8 cellular contexts compared by ENCODE assay signal in genomic region chr4:39043697-39044363, GRCh38. TPM values are rescaled to one million over a fixed set of nuclear protein-coding genes. Genes with fewer than 3 reads are reported as not detected.
DNase-seq lines count a peak whose midpoint lies in the region; ATAC-seq and TF ChIP-seq lines count a peak whose summit lies in the region.

No MANE protein-coding gene starts in this region.

- ATAC-seq in RWPE2 (ENCODE audit: low read depth) = no peak
- no peak for ATAC-seq in GM18498 (IDR thresholded peaks at IDR 0.05; ENCODE audit: unreplicated experiment)
- ATAC-seq in GM19328 (IDR thresholded peaks at IDR 0.05; ENCODE audit: unreplicated experiment) = no peak

- peaks cover 46% of the 10 kb centered on the region for H3K4me1 ChIP-seq in RWPE2 (ENCODE audit: insufficient read depth, poor library complexity, severe bottlenecking)
- H3K4me1 ChIP-seq in muscle layer of colon (ENCODE audit: insufficient read depth, low read length) = peaks cover 27% of the 10 kb centered on the region

- no peaks in the 10 kb centered on the region for H3K27me3 ChIP-seq in RWPE2 (ENCODE audit: insufficient read depth, poor library complexity, severe bottlenecking)
- H3K27me3 ChIP-seq in muscle layer of colon (ENCODE audit: control insufficient read depth in 1 of 2, insufficient read depth in 2 of 2, low read length in 2 of 2) = no peaks in the 10 kb centered on the region

- H3K27ac ChIP-seq in RWPE2 (ENCODE audit: poor library complexity, severe bottlenecking) (peak overlapping the region; percentile 95), muscle layer of colon (ENCODE audit: low read depth, low read length) (peak overlapping the region; percentile 91)

- no peak overlapping the region for H3K9ac ChIP-seq in muscle layer of colon (ENCODE audit: low read length)

- H3K4me3 ChIP-seq in RWPE2 (ENCODE audit: severe bottlenecking) = peak overlapping the region; percentile 99
- H3K4me3 ChIP-seq in muscle layer of colon (ENCODE audit: low read depth in 1 of 2, low read length in 2 of 2) = peak overlapping the region; percentile 16 to 38

- peaks cover 10% of the 10 kb centered on the region for H3K36me3 ChIP-seq in RWPE2 (ENCODE audit: low read depth)
- H3K36me3 ChIP-seq in muscle layer of colon (ENCODE audit: insufficient read depth, low read length) = no peaks in the 10 kb centered on the region

- no peak for TF ChIP-seq CTCF in RWPE2 (IDR thresholded peaks at IDR 0.05; ENCODE audit: poor library complexity, severe bottlenecking)

- DNase-seq in NOMO-1 treated with DMSO at 0.1 percent for 48 hours (lab: John Stamatoyannopoulos, UW; ENCODE audit: unreplicated experiment) = peak; percentile 32
- no peak for DNase-seq in NOMO-1 treated with dmso at 0.1 percent for 144 hours (lab: John Stamatoyannopoulos, UW; ENCODE audit: unreplicated experiment)
- DNase-seq in RWPE2 (ENCODE audit: low spot score) = no peak
- peak; percentile 93 for DNase-seq in dermis blood vessel endothelial cell
- no peak for DNase-seq in ureter (ENCODE audit: low spot score)

- H3K9me3 ChIP-seq in RWPE2 (ENCODE audit: severe bottlenecking) (no peaks in the 10 kb centered on the region), muscle layer of colon (ENCODE audit: low read length) (no peaks in the 10 kb centered on the region)

RNA-seq across cellular contexts. Expression of gene TMEM156, which starts 11.6 kb away (rescaled TPM):
- 0.34 and 0.74 TPM in 2 replicates for total RNA-seq in dermis blood vessel endothelial cell
- total RNA-seq in ureter = 0.99 TPM

RNA-seq across cellular contexts. Expression of gene KLHL5, which starts 18.2 kb away (rescaled TPM):
- 119 and 131 TPM in 2 replicates for total RNA-seq in dermis blood vessel endothelial cell
- total RNA-seq in ureter = 30.8 TPM

Comparison
In these comparisons a context has a peak if more than half of its experiments do, and no peak if none do; other contexts are left out.
1. DNase-seq: peak in NOMO-1 treated with DMSO at 0.1 percent for 48 hours (single experiment) and dermis blood vessel endothelial cell (single experiment); none in NOMO-1 treated with dmso at 0.1 percent for 144 hours (single experiment), RWPE2 (single experiment) and ureter (single experiment).